Comparison of ENCODE assay signal across 1 cellular context in the genomic region with DNA sequence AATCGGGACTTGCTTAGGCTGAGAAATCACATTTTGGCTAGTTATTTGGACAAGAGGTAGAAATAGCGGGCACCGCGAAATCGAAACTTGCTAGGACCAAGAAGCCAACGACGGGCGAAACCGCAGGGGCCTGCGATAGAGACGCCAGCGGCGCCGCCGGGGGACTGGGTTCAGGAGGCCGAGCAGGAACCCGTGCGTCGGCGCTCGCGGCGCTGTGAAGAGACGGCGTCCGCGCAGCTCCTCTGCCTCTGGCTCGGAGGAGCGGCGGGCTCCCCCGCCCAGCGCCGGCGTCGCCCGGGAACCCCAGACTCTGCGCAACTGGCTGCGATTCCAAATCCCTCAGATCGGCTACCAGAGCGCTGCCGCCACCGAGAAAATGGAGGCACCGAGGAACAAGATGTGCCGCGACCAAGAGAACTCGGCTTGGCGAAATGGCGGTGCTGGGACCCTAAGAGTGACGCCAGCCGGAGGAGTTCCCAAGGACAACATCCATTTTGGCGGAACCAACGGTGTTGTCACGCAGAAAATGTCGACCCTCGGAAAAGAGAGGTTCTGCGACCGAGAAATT.
A peak's percentile ranks its signal among the peaks of the same experiment; 100 is the strongest.
TF ChIP-seq lines count a peak whose summit lies in the region.

No MANE protein-coding gene starts in this region.

TF ChIP-seq in K562, 482 proteins besides CTCF, POLR2A, EP300 and RAD21 (continued from another document and continues in another):
- TF ChIP-seq, protein P1, sequence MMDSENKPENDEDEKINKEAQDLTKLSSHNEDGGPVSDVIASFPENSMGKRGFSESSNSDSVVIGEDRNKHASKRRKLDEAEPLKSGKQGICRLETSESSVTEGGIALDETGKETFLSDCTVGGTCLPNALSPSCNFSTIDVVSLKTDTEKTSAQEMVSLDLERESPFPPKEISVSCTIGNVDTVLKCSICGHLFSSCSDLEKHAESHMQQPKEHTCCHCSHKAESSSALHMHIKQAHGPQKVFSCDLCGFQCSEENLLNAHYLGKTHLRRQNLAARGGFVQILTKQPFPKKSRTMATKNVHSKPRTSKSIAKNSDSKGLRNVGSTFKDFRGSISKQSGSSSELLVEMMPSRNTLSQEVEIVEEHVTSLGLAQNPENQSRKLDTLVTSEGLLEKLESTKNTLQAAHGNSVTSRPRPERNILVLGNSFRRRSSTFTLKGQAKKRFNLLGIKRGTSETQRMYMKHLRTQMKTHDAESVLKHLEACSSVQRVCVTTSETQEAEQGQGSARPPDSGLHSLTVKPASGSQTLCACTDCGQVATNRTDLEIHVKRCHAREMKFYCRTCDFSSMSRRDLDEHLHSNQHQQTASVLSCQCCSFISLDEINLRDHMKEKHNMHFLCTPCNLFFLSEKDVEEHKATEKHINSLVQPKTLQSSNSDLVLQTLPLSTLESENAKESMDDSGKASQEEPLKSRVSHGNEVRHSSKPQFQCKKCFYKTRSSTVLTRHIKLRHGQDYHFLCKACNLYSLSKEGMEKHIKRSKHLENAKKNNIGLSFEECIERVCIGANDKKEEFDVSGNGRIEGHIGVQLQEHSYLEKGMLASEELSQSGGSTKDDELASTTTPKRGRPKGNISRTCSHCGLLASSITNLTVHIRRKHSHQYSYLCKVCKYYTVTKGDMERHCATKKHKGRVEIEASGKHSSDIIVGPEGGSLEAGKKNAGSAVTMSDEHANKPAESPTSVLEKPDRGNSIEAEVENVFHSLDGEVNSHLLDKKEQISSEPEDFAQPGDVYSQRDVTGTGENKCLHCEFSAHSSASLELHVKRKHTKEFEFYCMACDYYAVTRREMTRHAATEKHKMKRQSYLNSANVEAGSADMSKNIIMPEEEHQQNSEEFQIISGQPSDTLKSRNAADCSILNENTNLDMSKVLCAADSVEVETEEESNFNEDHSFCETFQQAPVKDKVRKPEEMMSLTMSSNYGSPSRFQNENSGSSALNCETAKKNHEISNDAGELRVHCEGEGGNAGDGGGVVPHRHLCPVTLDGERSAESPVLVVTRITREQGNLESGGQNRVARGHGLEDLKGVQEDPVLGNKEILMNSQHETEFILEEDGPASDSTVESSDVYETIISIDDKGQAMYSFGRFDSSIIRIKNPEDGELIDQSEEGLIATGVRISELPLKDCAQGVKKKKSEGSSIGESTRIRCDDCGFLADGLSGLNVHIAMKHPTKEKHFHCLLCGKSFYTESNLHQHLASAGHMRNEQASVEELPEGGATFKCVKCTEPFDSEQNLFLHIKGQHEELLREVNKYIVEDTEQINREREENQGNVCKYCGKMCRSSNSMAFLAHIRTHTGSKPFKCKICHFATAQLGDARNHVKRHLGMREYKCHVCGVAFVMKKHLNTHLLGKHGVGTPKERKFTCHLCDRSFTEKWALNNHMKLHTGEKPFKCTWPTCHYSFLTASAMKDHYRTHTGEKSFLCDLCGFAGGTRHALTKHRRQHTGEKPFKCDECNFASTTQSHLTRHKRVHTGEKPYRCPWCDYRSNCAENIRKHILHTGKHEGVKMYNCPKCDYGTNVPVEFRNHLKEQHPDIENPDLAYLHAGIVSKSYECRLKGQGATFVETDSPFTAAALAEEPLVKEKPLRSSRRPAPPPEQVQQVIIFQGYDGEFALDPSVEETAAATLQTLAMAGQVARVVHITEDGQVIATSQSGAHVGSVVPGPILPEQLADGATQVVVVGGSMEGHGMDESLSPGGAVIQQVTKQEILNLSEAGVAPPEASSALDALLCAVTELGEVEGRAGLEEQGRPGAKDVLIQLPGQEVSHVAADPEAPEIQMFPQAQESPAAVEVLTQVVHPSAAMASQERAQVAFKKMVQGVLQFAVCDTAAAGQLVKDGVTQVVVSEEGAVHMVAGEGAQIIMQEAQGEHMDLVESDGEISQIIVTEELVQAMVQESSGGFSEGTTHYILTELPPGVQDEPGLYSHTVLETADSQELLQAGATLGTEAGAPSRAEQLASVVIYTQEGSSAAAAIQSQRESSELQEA (IDR thresholded peaks at IDR 0.05; ENCODE audit: low read depth) = no peak
- TF ChIP-seq TEAD1 (CRISPR knock-in tag; IDR thresholded peaks at IDR 0.05) = no peak; a peak in 1 of 4 replicates
- no peak for TF ChIP-seq TEAD2 (tag; IDR thresholded peaks at IDR 0.05)
- TF ChIP-seq, protein P2, sequence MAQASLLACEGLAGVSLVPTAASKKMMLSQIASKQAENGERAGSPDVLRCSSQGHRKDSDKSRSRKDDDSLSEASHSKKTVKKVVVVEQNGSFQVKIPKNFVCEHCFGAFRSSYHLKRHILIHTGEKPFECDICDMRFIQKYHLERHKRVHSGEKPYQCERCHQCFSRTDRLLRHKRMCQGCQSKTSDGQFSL (CRISPR knock-in tag; IDR thresholded peaks at IDR 0.05) = no peak; the same call in 1 of the 2 replicates
- TF ChIP-seq, protein P2 (tag; IDR thresholded peaks at IDR 0.05) = no peak
- no peak for TF ChIP-seq PTBP1 (IDR thresholded peaks at IDR 0.05; ENCODE audit: low read depth, low read length)
- TF ChIP-seq TAL1 (IDR thresholded peaks at IDR 0.05) = no peak
- TF ChIP-seq, protein P3, sequence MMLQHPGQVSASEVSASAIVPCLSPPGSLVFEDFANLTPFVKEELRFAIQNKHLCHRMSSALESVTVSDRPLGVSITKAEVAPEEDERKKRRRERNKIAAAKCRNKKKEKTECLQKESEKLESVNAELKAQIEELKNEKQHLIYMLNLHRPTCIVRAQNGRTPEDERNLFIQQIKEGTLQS (IDR thresholded peaks at IDR 0.05) = no peak
- TF ChIP-seq, protein P3 (CRISPR knock-in tag; conservative IDR thresholded peaks at IDR 0.05) = no peak; the same call in 1 of the 2 replicates
- no peak for TF ChIP-seq NR1H2 (CRISPR knock-in tag; IDR thresholded peaks at IDR 0.05)
- TF ChIP-seq RBFOX2 (IDR thresholded peaks at IDR 0.05; ENCODE audit: low read depth, low read length) = peak; percentile 94
- TF ChIP-seq, protein P4, sequence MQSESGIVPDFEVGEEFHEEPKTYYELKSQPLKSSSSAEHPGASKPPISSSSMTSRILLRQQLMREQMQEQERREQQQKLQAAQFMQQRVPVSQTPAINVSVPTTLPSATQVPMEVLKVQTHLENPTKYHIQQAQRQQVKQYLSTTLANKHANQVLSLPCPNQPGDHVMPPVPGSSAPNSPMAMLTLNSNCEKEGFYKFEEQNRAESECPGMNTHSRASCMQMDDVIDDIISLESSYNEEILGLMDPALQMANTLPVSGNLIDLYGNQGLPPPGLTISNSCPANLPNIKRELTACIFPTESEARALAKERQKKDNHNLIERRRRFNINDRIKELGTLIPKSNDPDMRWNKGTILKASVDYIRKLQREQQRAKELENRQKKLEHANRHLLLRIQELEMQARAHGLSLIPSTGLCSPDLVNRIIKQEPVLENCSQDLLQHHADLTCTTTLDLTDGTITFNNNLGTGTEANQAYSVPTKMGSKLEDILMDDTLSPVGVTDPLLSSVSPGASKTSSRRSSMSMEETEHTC (IDR thresholded peaks at IDR 0.05) = no peak
- TF ChIP-seq NR2C1 (IDR thresholded peaks at IDR 0.05) = no peak
- no peak for TF ChIP-seq NR2C1 (tag; IDR thresholded peaks at IDR 0.05)
- no peak for TF ChIP-seq NFRKB (IDR thresholded peaks at IDR 0.05; ENCODE audit: low read depth)
- no peak for TF ChIP-seq NFIX (CRISPR knock-in tag; IDR thresholded peaks at IDR 0.05; ENCODE audit: low read depth)
- TF ChIP-seq ZNF184 (CRISPR knock-in tag; IDR thresholded peaks at IDR 0.05) = no peak
- 0 out of 2 replicates have a peak, but pooled peaks have one; percentile 43 for TF ChIP-seq CTBP1 (IDR thresholded peaks at IDR 0.05; ENCODE audit: borderline replicate concordance)
- TF ChIP-seq, protein P5, sequence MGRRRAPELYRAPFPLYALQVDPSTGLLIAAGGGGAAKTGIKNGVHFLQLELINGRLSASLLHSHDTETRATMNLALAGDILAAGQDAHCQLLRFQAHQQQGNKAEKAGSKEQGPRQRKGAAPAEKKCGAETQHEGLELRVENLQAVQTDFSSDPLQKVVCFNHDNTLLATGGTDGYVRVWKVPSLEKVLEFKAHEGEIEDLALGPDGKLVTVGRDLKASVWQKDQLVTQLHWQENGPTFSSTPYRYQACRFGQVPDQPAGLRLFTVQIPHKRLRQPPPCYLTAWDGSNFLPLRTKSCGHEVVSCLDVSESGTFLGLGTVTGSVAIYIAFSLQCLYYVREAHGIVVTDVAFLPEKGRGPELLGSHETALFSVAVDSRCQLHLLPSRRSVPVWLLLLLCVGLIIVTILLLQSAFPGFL (CRISPR knock-in tag; IDR thresholded peaks at IDR 0.05) = no peak
- TF ChIP-seq, protein P6, sequence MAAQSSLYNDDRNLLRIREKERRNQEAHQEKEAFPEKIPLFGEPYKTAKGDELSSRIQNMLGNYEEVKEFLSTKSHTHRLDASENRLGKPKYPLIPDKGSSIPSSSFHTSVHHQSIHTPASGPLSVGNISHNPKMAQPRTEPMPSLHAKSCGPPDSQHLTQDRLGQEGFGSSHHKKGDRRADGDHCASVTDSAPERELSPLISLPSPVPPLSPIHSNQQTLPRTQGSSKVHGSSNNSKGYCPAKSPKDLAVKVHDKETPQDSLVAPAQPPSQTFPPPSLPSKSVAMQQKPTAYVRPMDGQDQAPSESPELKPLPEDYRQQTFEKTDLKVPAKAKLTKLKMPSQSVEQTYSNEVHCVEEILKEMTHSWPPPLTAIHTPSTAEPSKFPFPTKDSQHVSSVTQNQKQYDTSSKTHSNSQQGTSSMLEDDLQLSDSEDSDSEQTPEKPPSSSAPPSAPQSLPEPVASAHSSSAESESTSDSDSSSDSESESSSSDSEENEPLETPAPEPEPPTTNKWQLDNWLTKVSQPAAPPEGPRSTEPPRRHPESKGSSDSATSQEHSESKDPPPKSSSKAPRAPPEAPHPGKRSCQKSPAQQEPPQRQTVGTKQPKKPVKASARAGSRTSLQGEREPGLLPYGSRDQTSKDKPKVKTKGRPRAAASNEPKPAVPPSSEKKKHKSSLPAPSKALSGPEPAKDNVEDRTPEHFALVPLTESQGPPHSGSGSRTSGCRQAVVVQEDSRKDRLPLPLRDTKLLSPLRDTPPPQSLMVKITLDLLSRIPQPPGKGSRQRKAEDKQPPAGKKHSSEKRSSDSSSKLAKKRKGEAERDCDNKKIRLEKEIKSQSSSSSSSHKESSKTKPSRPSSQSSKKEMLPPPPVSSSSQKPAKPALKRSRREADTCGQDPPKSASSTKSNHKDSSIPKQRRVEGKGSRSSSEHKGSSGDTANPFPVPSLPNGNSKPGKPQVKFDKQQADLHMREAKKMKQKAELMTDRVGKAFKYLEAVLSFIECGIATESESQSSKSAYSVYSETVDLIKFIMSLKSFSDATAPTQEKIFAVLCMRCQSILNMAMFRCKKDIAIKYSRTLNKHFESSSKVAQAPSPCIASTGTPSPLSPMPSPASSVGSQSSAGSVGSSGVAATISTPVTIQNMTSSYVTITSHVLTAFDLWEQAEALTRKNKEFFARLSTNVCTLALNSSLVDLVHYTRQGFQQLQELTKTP (IDR thresholded peaks at IDR 0.05; ENCODE audit: low read depth in 1 of 2, partially characterized antibody in 2 of 2) = no peak
- no peak for TF ChIP-seq ZNF165 (CRISPR knock-in tag; IDR thresholded peaks at IDR 0.05; ENCODE audit: borderline replicate concordance)
- TF ChIP-seq, protein P7, sequence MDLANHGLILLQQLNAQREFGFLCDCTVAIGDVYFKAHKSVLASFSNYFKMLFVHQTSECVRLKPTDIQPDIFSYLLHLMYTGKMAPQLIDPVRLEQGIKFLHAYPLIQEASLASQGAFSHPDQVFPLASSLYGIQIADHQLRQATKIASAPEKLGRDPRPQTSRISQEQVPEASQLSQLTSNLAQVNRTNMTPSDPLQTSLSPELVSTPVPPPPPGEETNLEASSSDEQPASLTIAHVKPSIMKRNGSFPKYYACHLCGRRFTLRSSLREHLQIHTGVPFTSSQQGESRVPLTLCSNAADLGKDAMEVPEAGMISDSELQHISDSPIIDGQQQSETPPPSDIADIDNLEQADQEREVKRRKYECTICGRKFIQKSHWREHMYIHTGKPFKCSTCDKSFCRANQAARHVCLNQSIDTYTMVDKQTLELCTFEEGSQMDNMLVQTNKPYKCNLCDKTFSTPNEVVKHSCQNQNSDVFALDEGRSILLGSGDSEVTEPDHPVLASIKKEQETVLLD (IDR thresholded peaks at IDR 0.05) = no peak; the same call in 1 of the 2 replicates
- TF ChIP-seq MAFG (tag; conservative IDR thresholded peaks at IDR 0.05) = no peak
- TF ChIP-seq, protein P8, sequence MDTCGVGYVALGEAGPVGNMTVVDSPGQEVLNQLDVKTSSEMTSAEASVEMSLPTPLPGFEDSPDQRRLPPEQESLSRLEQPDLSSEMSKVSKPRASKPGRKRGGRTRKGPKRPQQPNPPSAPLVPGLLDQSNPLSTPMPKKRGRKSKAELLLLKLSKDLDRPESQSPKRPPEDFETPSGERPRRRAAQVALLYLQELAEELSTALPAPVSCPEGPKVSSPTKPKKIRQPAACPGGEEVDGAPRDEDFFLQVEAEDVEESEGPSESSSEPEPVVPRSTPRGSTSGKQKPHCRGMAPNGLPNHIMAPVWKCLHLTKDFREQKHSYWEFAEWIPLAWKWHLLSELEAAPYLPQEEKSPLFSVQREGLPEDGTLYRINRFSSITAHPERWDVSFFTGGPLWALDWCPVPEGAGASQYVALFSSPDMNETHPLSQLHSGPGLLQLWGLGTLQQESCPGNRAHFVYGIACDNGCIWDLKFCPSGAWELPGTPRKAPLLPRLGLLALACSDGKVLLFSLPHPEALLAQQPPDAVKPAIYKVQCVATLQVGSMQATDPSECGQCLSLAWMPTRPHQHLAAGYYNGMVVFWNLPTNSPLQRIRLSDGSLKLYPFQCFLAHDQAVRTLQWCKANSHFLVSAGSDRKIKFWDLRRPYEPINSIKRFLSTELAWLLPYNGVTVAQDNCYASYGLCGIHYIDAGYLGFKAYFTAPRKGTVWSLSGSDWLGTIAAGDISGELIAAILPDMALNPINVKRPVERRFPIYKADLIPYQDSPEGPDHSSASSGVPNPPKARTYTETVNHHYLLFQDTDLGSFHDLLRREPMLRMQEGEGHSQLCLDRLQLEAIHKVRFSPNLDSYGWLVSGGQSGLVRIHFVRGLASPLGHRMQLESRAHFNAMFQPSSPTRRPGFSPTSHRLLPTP (IDR thresholded peaks at IDR 0.05; ENCODE audit: borderline replicate concordance, extremely low read depth, insufficient read length) = no peak
- TF ChIP-seq, protein P9, sequence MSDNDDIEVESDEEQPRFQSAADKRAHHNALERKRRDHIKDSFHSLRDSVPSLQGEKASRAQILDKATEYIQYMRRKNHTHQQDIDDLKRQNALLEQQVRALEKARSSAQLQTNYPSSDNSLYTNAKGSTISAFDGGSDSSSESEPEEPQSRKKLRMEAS (CRISPR knock-in tag; IDR thresholded peaks at IDR 0.05) = no peak; the same call in 1 of the 2 replicates
